ENCODE assay signal across 13 cellular contexts in the genomic region with DNA sequence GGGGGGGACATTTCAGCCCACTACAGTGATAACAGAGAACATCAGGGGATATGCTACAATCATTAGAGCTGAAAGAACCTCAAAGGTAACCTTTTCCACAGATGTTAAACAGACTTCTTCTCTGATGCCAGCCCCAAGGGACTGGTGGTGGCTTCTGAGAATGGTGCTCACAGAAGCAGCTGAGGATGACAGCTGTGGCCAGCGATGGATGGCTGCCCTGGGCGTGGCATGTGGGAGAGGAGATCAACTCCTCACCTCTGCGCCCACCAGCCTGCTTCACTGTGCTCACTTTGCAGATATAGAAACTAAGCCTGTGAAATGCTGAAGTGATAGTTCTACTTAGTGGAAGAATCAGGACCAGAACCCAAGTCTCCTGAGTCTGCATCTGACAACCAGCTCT. TPM values are rescaled to one million over a fixed set of nuclear protein-coding genes. Genes with fewer than 3 reads are reported as not detected.
DNase-seq lines count a peak whose midpoint lies in the region; ATAC-seq and TF ChIP-seq lines count a peak whose summit lies in the region.
"Had no signal": no experiment of that assay in that cellular context is flagged by ENCODE, and none has a peak within 500 bp of the region (broad histone marks: within the 10 kb centered on the region; RNA-seq: fewer than 3 reads in every experiment).

No MANE protein-coding gene starts in this region.

- H3K9me2 ChIP-seq in OCI-LY1 (ENCODE audit: low read depth, low read length), result no peaks in the 10 kb centered on the region

- 79 to 96% (median 96%) methylated on average over 3 of the region's 3 CpGs for WGBS in ovary, 3 donors

- peak overlapping the region in 4 of 10 experiments; percentile 8 to 35 (median 16); a peak in 2 of 20 replicates for H3K4me3 ChIP-seq in BLaER1 treated with 17β-estradiol and CSF1 and Interleukin-3, amounts not matched to agents 10 nM and 100 nM
- H3K4me3 ChIP-seq in OCI-LY1 (ENCODE audit: low read depth, low read length, poor library complexity, severe bottlenecking), result peak overlapping the region; percentile 25
- no peak overlapping the region for H3K4me3 ChIP-seq in ovary
- H3K4me3 ChIP-seq: lung had no signal

- peaks cover 53 to 70% (median 67%) of the 10 kb centered on the region in 10 experiments for H3K4me1 ChIP-seq in BLaER1 treated with 17β-estradiol and CSF1 and Interleukin-3, amounts not matched to agents 10 nM and 100 nM
- H3K4me1 ChIP-seq in OCI-LY1 (ENCODE audit: insufficient read depth, low read length, severe bottlenecking), result peaks cover 68% of the 10 kb centered on the region
- H3K4me1 ChIP-seq in ovary (ENCODE audit: insufficient read depth), result peaks cover 19% of the 10 kb centered on the region

- H4K20me1 ChIP-seq in BLaER1 treated with 17β-estradiol and CSF1 and Interleukin-3, amounts not matched to agents 10 nM and 100 nM, result peaks cover 15 to 81% (median 42%) of the 10 kb centered on the region in 11 experiments; a peak in 20 of 22 replicates
- no peaks in the 10 kb centered on the region for H4K20me1 ChIP-seq in OCI-LY1 (ENCODE audit: insufficient read depth, low read length)

- peaks cover 18% of the 10 kb centered on the region for H3K79me2 ChIP-seq in OCI-LY1 (ENCODE audit: insufficient read depth, low read length)

- H3K4me2 ChIP-seq in BLaER1 treated with 17β-estradiol and CSF1 and Interleukin-3, amounts not matched to agents 10 nM and 100 nM, result peak overlapping the region; percentile 57 to 85 (median 79)
- H3K4me2 ChIP-seq in OCI-LY1 (ENCODE audit: low read length), result peak overlapping the region; percentile 75

- H3K9ac ChIP-seq in BLaER1 treated with 17β-estradiol and CSF1 and Interleukin-3, amounts not matched to agents 10 nM and 100 nM, result peak overlapping the region in 2 of 11 experiments; percentile 47 to 59; a peak in 4 of 22 replicates
- H3K9ac ChIP-seq in OCI-LY1 (ENCODE audit: low read length), result peak overlapping the region; percentile 15; the same call in 1 of the 2 replicates

- H3K36me3 ChIP-seq in BLaER1 treated with 17β-estradiol and CSF1 and Interleukin-3, amounts not matched to agents 10 nM and 100 nM, result peaks cover 14 to 53% (median 35%) of the 10 kb centered on the region in 11 experiments
- H3K36me3 ChIP-seq in OCI-LY1 (ENCODE audit: insufficient read depth, low read length) (peaks cover 12% of the 10 kb centered on the region), ovary (no peaks in the 10 kb centered on the region)

- H3K27ac ChIP-seq in BLaER1 treated with 17β-estradiol and CSF1 and Interleukin-3, amounts not matched to agents 10 nM and 100 nM, result peak overlapping the region in 7 of 11 experiments; percentile 6 to 69 (median 39); a peak in 12 of 22 replicates
- H3K27ac ChIP-seq in OCI-LY1 (ENCODE audit: low read depth, low read length, poor library complexity, severe bottlenecking) (peak overlapping the region; percentile 87), ovary (no peak overlapping the region)
- H3K27ac ChIP-seq: HL-60 had no signal

- H3K9me3 ChIP-seq in BLaER1 treated with 17β-estradiol and CSF1 and Interleukin-3, amounts not matched to agents 10 nM and 100 nM (replicated peaks in 1 of 11), result peaks cover 21 to 35% (median 32%) of the 10 kb centered on the region in 11 experiments
- H3K9me3 ChIP-seq in OCI-LY1 (ENCODE audit: low read length), result peaks cover 9% of the 10 kb centered on the region
- H3K9me3 ChIP-seq in ovary, result no peaks in the 10 kb centered on the region

- H2AFZ ChIP-seq in OCI-LY1 (ENCODE audit: low read length), result no peak overlapping the region

- DNase-seq in GM19238 (ENCODE audit: insufficient read length, low spot score), result peak; percentile 60
- no peak for DNase-seq in stimulated activated CD4-positive, alpha-beta T cell treated with anti-CD3 and anti-CD28 coated beads, Interleukin-4, amount 100 ng/mL, for 1 hour
- DNase-seq in amniotic stem cell (lab: John Stamatoyannopoulos, UW), result no peak
- DNase-seq in left cardiac atrium, result no peak
- no peak for DNase-seq in ovary
- DNase-seq: AML-193; OCI-M1; stimulated activated CD4-positive, alpha-beta T cell treated with anti-CD3 and anti-CD28 coated beads, Interleukin-4, amount 100 ng/mL, for 24 hours had no signal

- no peak for TF ChIP-seq EP300 in ovary (IDR thresholded peaks at IDR 0.05)

- no peaks in the 10 kb centered on the region for H3F3A ChIP-seq in OCI-LY1 (ENCODE audit: insufficient read depth, low read length)

- ATAC-seq in HG02943 (IDR thresholded peaks at IDR 0.05; ENCODE audit: low read depth, unreplicated experiment), result peak; percentile 92
- ATAC-seq in left cardiac atrium, result no peak

- TF ChIP-seq CTCF in OCI-LY1 (IDR thresholded peaks at IDR 0.05; ENCODE audit: low read length) (no peak), ovary (IDR thresholded peaks at IDR 0.05) (no peak)

- intact Hi-C loops in left cardiac atrium (cut with DNase I) (no loop called here), ovary (cut with DNase I) (no loop called here)

- no peaks in the 10 kb centered on the region for H3K27me3 ChIP-seq in BLaER1 treated with 17β-estradiol and CSF1 and Interleukin-3, amounts not matched to agents 10 nM and 100 nM
- H3K27me3 ChIP-seq in OCI-LY1 (ENCODE audit: insufficient read depth, low read length) (no peaks in the 10 kb centered on the region), ovary (no peaks in the 10 kb centered on the region)

- TF ChIP-seq POLR2A in ovary (IDR thresholded peaks at IDR 0.05), result no peak

RNA-seq across cellular contexts. Expression of gene FOXN3, which starts 33.0 kb away (rescaled TPM):
- 100 to 1,000 TPM; 115 to 119 TPM for total RNA-seq in left cardiac atrium
- 100 to 1,000 TPM in 4 of 7 donors, 10 to 100 TPM in 3; 56.9 to 172 (median 117) TPM for total RNA-seq in ovary
- polyA plus RNA-seq in ovary, result 10 to 100 TPM; 67.4 to 75.6 TPM

Comparison
In these comparisons a context has a peak if more than half of its experiments do, and no peak if none do; other contexts are left out.
1. H3K27ac ChIP-seq: peak in BLaER1 treated with 17β-estradiol and CSF1 and Interleukin-3, amounts not matched to agents 10 nM and 100 nM (7 of 11) and OCI-LY1 (single experiment); none in ovary (0 of 2).